ENCODE assay signal across 15 cellular contexts in genomic region chr3:159726231-159726964, GRCh38.
A peak's percentile ranks its signal among the peaks of the same experiment; 100 is the strongest.
DNase-seq lines count a peak whose midpoint lies in the region; ATAC-seq and TF ChIP-seq lines count a peak whose summit lies in the region.
"Had no signal": no experiment of that assay in that cellular context is flagged by ENCODE, and none has a peak within 500 bp of the region (broad histone marks: within the 10 kb centered on the region; RNA-seq: fewer than 3 reads in every experiment).

No MANE protein-coding gene starts in this region.

- peak overlapping the region; percentile 86 for H3K27ac ChIP-seq in RWPE2 (ENCODE audit: poor library complexity, severe bottlenecking)
- H3K27ac ChIP-seq in foreskin keratinocyte = no peak overlapping the region
- H3K27ac ChIP-seq in suprapubic skin = no peak overlapping the region
- H3K27ac ChIP-seq: KMS-11, sigmoid colon, SJCRH30, vagina had no signal

- H3K36me3 ChIP-seq in RWPE2 (ENCODE audit: low read depth) (no peaks in the 10 kb centered on the region), suprapubic skin (no peaks in the 10 kb centered on the region)
- H3K36me3 ChIP-seq: sigmoid colon, SJCRH30, vagina had no signal

- H3K9me3 ChIP-seq in RWPE2 (ENCODE audit: severe bottlenecking) (no peaks in the 10 kb centered on the region), suprapubic skin (no peaks in the 10 kb centered on the region)
- H3K9me3 ChIP-seq: sigmoid colon, SJCRH30, vagina had no signal

- no peaks in the 10 kb centered on the region for H3K9me3 Mint-ChIP-seq in osteocyte (ENCODE audit: unreplicated experiment)
- H3K9me3 Mint-ChIP-seq: stimulated activated memory B cell treated with anti-CD40 and anti-IgM and Interleukin-4, amounts not matched to agents 10 μg/mL and 1 μg/mL and 100 μg/mL, for 72 hours had no signal

- no peaks in the 10 kb centered on the region for H3K36me3 Mint-ChIP-seq in osteocyte (ENCODE audit: unreplicated experiment)
- H3K36me3 Mint-ChIP-seq: stimulated activated memory B cell treated with anti-CD40 and anti-IgM and Interleukin-4, amounts not matched to agents 10 μg/mL and 1 μg/mL and 100 μg/mL, for 72 hours had no signal

- peak; percentile 97 for ATAC-seq in RWPE2 (ENCODE audit: low read depth)
- ATAC-seq in foreskin keratinocyte = peak; percentile 99
- ATAC-seq in HG03354 (IDR thresholded peaks at IDR 0.05; ENCODE audit: poor library complexity, severe bottlenecking, unreplicated experiment) = no peak
- ATAC-seq: left ventricle myocardium superior; stimulated activated memory B cell treated with anti-CD40 and anti-IgM and Interleukin-4, amounts not matched to agents 10 μg/mL and 1 μg/mL and 100 μg/mL, for 72 hours had no signal

- H3K4me3 ChIP-seq in RWPE2 (ENCODE audit: severe bottlenecking) (no peak overlapping the region), suprapubic skin (no peak overlapping the region)
- H3K4me3 ChIP-seq: sigmoid colon, SJCRH30, vagina had no signal

- H3K27ac Mint-ChIP-seq in osteocyte (ENCODE audit: unreplicated experiment) = no peak overlapping the region
- H3K27ac Mint-ChIP-seq: stimulated activated memory B cell treated with anti-CD40 and anti-IgM and Interleukin-4, amounts not matched to agents 10 μg/mL and 1 μg/mL and 100 μg/mL, for 72 hours had no signal

- H3K4me1 Mint-ChIP-seq in osteocyte (ENCODE audit: unreplicated experiment) = peaks cover 3% of the 10 kb centered on the region
- H3K4me1 Mint-ChIP-seq: stimulated activated memory B cell treated with anti-CD40 and anti-IgM and Interleukin-4, amounts not matched to agents 10 μg/mL and 1 μg/mL and 100 μg/mL, for 72 hours had no signal

- WGBS in suprapubic skin = 51% methylated on average over 7 of the region's 7 CpGs

- H3K4me3 Mint-ChIP-seq in osteocyte (ENCODE audit: unreplicated experiment) = no peak overlapping the region
- H3K4me3 Mint-ChIP-seq: stimulated activated memory B cell treated with anti-CD40 and anti-IgM and Interleukin-4, amounts not matched to agents 10 μg/mL and 1 μg/mL and 100 μg/mL, for 72 hours had no signal

- H3K27me3 Mint-ChIP-seq in osteocyte (ENCODE audit: unreplicated experiment) = no peaks in the 10 kb centered on the region
- H3K27me3 Mint-ChIP-seq: stimulated activated memory B cell treated with anti-CD40 and anti-IgM and Interleukin-4, amounts not matched to agents 10 μg/mL and 1 μg/mL and 100 μg/mL, for 72 hours had no signal

- no peak for TF ChIP-seq EP300 in suprapubic skin (IDR thresholded peaks at IDR 0.05)

- no peak for TF ChIP-seq POLR2A in suprapubic skin (IDR thresholded peaks at IDR 0.05)

- TF ChIP-seq CTCF in RWPE2 (IDR thresholded peaks at IDR 0.05; ENCODE audit: poor library complexity, severe bottlenecking) (no peak), foreskin keratinocyte (conservative IDR thresholded peaks at IDR 0.05) (no peak), suprapubic skin (IDR thresholded peaks at IDR 0.05) (no peak), osteocyte (IDR thresholded peaks at IDR 0.05) (no peak)

- peak; percentile 84 for DNase-seq in HPDE6-E6E7 (ENCODE audit: extremely low spot score)
- DNase-seq in RWPE2 (ENCODE audit: low spot score) = peak; percentile 89
- peak; percentile 91 to 97 for DNase-seq in foreskin keratinocyte
- DNase-seq in suprapubic skin (ENCODE audit: low spot score in 2 of 2) = no peak
- no peak for DNase-seq in activated naive CD4-positive, alpha-beta T cell treated with Interleukin-2 at 50 U/mL for 16 hours
- DNase-seq in osteocyte (ENCODE audit: extremely low spot score, unreplicated experiment) = no peak
- DNase-seq: left ventricle myocardium superior; NCI-H2029 treated with DMSO at 0.1 percent for 48 hours; NK-92 treated with Interleukin-12 subunit alpha and Interleukin-12 subunit beta, amount 100 ng/mL, for 24 hours; sigmoid colon; SJCRH30 had no signal

- H3K4me1 ChIP-seq in RWPE2 (ENCODE audit: insufficient read depth, poor library complexity, severe bottlenecking) (peaks cover 40% of the 10 kb centered on the region), foreskin keratinocyte (peaks cover 38% of the 10 kb centered on the region), suprapubic skin (no peaks in the 10 kb centered on the region)
- H3K4me1 ChIP-seq: vagina had no signal

- H3K27me3 ChIP-seq in RWPE2 (ENCODE audit: insufficient read depth, poor library complexity, severe bottlenecking) (no peaks in the 10 kb centered on the region), foreskin keratinocyte (no peaks in the 10 kb centered on the region), suprapubic skin (no peaks in the 10 kb centered on the region)
- H3K27me3 ChIP-seq: sigmoid colon, SJCRH30, vagina had no signal

Comparison
In these comparisons a context has a peak if more than half of its experiments do, and no peak if none do; other contexts are left out.
1. DNase-seq: peak in HPDE6-E6E7 (single experiment), RWPE2 (single experiment) and foreskin keratinocyte (2 of 2); none in suprapubic skin (0 of 2), activated naive CD4-positive, alpha-beta T cell treated with Interleukin-2 at 50 U/mL for 16 hours (single experiment) and osteocyte (single experiment).